1 cellular context compared by ENCODE assay signal in genomic region chr2:76268928-76269327, GRCh38.
TF ChIP-seq lines count a peak whose summit lies in the region.

No MANE protein-coding gene starts in this region.

TF ChIP-seq in WTC11, 78 proteins besides CTCF, POLR2A, EP300 and RAD21 (continued from another document):
- no peak for TF ChIP-seq ARID4B (CRISPR knock-in tag; IDR thresholded peaks at IDR 0.05; ENCODE audit: borderline replicate concordance)
